Comparison of ENCODE assay signal across 35 cellular contexts in genomic region chr2:240284503-240285259, GRCh38.
"Had no signal": no experiment of that assay in that cellular context is flagged by ENCODE, and none has a peak within 500 bp of the region (broad histone marks: within the 10 kb centered on the region; RNA-seq: fewer than 3 reads in every experiment).

No MANE protein-coding gene starts in this region.

- H3K4me3 Mint-ChIP-seq: activated B cell treated with CpG ODN at 0.5 μM for 24 hours; activated naive CD4-positive, alpha-beta T cell treated with anti-CD3 and anti-CD28 coated beads for 36 hours; activated T-cell treated with anti-CD3 and anti-CD28 coated beads, Interleukin-2, amount 50 U/mL, for 72 hours; activated T-helper 17 cell treated with anti-CD3 and anti-CD28 coated beads, Interleukin-2, amount 50 U/mL, for 72 hours; brain had no signal

- DNase-seq: activated B cell treated with CpG ODN at 0.5 μM for 24 hours; activated CD4-positive, alpha-beta T cell treated with anti-CD3 and anti-CD28 coated beads for 4 hours; activated CD4-positive, alpha-beta T cell treated with anti-CD3 and anti-CD28 coated beads, Interleukin-2, amount 50 U/mL, for 4 hours; activated CD4-positive, CD25-positive, alpha-beta regulatory T cell treated with anti-CD3 and anti-CD28 coated beads, Interleukin-2, amount 50 U/mL, for 72 hours; activated gamma-delta T cell treated with Interleukin-2 at 50 U/mL for 16 hours; activated naive CD4-positive, alpha-beta T cell treated with anti-CD3 and anti-CD28 coated beads for 36 hours; activated T-cell treated with anti-CD3 and anti-CD28 coated beads, Interleukin-2, amount 50 U/mL, for 1 hour; activated T-cell treated with anti-CD3 and anti-CD28 coated beads, Interleukin-2, amount 50 U/mL, for 72 hours; anterior cingulate cortex; central memory CD4-positive, alpha-beta T cell; NCI-H1092 treated with DMSO at 0.1 percent for 48 hours; NCI-H1417; NCI-H146; NCI-H187; NCI-H2029 treated with DMSO at 0.1 percent for 48 hours; NCI-H2107; NCI-H2171; NCI-H510A; NCI-H526; NCI-H748 treated with DMSO at 0.1 percent for 48 hours; NK-92 treated with Interleukin-12 subunit alpha and Interleukin-12 subunit beta, amount 100 ng/mL, for 24 hours; PC-3; Right ventricle myocardium superior; SW 1271; T-helper 1 cell; T-helper 2 cell; T-helper 9 cell had no signal

- H3K4me3 ChIP-seq: adrenal gland, K562 had no signal

- H3K27ac Mint-ChIP-seq: activated B cell treated with CpG ODN at 0.5 μM for 24 hours; activated naive CD4-positive, alpha-beta T cell treated with anti-CD3 and anti-CD28 coated beads for 36 hours; activated naive CD4-positive, alpha-beta T cell treated with anti-CD3 and anti-CD28 coated beads, Interleukin-2, amount 50 U/mL, for 72 hours; activated T-cell treated with anti-CD3 and anti-CD28 coated beads, Interleukin-2, amount 50 U/mL, for 72 hours; activated T-helper 17 cell treated with anti-CD3 and anti-CD28 coated beads, Interleukin-2, amount 50 U/mL, for 72 hours had no signal

- H3K9me3 Mint-ChIP-seq: activated naive CD4-positive, alpha-beta T cell treated with anti-CD3 and anti-CD28 coated beads for 36 hours; activated T-cell treated with anti-CD3 and anti-CD28 coated beads, Interleukin-2, amount 50 U/mL, for 72 hours had no signal

- FAIRE-seq: K562, RCC 7860 had no signal

- H3K4me1 Mint-ChIP-seq: activated B cell treated with CpG ODN at 0.5 μM for 24 hours; activated T-helper 17 cell treated with anti-CD3 and anti-CD28 coated beads, Interleukin-2, amount 50 U/mL, for 72 hours had no signal

- H3K9me3 ChIP-seq: adrenal gland had no signal

- H3K27ac ChIP-seq: adrenal gland, RWPE1, VCaP had no signal

- H3K4me1 ChIP-seq: adrenal gland had no signal

- ATAC-seq: activated naive CD4-positive, alpha-beta T cell treated with anti-CD3 and anti-CD28 coated beads, Interleukin-2, amount 50 U/mL, for 72 hours; activated T-cell treated with anti-CD3 and anti-CD28 coated beads, Interleukin-2, amount 50 U/mL, for 72 hours; activated T-helper 17 cell treated with anti-CD3 and anti-CD28 coated beads, Interleukin-2, amount 50 U/mL, for 72 hours; K562; PC-3 had no signal

- H3K36me3 ChIP-seq: adrenal gland had no signal

- H3K27me3 ChIP-seq: adrenal gland had no signal
